In the genomic region with DNA sequence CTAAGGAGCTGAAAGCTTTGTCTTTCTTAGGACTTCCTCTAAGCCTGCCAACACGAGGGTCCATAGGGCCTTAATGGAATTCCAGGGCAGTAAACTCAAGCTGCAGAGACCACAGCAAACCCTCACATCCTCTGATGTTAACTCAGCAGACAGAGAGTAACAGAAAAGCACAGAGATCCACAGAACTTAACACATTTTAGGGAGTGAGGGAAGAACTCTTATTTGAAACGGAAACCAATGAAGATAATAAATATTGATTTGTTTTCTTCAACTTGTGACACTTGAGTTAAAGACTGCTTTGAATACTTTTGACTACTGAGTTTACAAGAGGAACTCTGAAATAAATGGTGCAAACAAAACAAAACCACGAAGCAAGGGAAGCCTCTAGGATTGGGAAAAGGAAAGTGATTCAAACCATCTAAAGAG, we compare ENCODE assay signal across 1 cellular context.
TF ChIP-seq lines count a peak whose summit lies in the region.

No MANE protein-coding gene starts in this region.

TF ChIP-seq in GM23338, 12 proteins besides CTCF, POLR2A, EP300 and RAD21 (continued from another document):
- TF ChIP-seq ZNF331 (CRISPR knock-in tag; IDR thresholded peaks at IDR 0.05; ENCODE audit: low read depth) (no peak), ETS1 (IDR thresholded peaks at IDR 0.05) (no peak), STAT1 (IDR thresholded peaks at IDR 0.05; ENCODE audit: unreplicated experiment) (no peak)
- TF ChIP-seq, protein P1, sequence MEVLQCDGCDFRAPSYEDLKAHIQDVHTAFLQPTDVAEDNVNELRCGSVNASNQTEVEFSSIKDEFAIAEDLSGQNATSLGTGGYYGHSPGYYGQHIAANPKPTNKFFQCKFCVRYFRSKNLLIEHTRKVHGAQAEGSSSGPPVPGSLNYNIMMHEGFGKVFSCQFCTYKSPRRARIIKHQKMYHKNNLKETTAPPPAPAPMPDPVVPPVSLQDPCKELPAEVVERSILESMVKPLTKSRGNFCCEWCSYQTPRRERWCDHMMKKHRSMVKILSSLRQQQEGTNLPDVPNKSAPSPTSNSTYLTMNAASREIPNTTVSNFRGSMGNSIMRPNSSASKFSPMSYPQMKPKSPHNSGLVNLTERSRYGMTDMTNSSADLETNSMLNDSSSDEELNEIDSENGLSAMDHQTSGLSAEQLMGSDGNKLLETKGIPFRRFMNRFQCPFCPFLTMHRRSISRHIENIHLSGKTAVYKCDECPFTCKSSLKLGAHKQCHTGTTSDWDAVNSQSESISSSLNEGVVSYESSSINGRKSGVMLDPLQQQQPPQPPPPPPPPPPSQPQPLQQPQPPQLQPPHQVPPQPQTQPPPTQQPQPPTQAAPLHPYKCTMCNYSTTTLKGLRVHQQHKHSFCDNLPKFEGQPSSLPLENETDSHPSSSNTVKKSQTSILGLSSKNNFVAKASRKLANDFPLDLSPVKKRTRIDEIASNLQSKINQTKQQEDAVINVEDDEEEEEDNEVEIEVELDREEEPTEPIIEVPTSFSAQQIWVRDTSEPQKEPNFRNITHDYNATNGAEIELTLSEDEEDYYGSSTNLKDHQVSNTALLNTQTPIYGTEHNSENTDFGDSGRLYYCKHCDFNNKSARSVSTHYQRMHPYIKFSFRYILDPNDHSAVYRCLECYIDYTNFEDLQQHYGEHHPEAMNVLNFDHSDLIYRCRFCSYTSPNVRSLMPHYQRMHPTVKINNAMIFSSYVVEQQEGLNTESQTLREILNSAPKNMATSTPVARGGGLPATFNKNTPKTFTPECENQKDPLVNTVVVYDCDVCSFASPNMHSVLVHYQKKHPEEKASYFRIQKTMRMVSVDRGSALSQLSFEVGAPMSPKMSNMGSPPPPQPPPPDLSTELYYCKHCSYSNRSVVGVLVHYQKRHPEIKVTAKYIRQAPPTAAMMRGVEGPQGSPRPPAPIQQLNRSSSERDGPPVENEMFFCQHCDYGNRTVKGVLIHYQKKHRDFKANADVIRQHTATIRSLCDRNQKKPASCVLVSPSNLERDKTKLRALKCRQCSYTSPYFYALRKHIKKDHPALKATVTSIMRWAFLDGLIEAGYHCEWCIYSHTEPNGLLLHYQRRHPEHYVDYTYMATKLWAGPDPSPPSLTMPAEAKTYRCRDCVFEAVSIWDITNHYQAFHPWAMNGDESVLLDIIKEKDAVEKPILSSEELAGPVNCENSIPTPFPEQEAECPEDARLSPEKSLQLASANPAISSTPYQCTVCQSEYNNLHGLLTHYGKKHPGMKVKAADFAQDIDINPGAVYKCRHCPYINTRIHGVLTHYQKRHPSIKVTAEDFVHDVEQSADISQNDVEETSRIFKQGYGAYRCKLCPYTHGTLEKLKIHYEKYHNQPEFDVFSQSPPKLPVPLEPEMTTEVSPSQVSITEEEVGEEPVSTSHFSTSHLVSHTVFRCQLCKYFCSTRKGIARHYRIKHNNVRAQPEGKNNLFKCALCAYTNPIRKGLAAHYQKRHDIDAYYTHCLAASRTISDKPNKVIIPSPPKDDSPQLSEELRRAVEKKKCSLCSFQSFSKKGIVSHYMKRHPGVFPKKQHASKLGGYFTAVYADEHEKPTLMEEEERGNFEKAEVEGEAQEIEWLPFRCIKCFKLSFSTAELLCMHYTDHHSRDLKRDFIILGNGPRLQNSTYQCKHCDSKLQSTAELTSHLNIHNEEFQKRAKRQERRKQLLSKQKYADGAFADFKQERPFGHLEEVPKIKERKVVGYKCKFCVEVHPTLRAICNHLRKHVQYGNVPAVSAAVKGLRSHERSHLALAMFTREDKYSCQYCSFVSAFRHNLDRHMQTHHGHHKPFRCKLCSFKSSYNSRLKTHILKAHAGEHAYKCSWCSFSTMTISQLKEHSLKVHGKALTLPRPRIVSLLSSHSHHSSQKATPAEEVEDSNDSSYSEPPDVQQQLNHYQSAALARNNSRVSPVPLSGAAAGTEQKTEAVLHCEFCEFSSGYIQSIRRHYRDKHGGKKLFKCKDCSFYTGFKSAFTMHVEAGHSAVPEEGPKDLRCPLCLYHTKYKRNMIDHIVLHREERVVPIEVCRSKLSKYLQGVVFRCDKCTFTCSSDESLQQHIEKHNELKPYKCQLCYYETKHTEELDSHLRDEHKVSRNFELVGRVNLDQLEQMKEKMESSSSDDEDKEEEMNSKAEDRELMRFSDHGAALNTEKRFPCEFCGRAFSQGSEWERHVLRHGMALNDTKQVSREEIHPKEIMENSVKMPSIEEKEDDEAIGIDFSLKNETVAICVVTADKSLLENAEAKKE (CRISPR knock-in tag; IDR thresholded peaks at IDR 0.05), result no peak
TF ChIP-seq in GM23338: peak in this region for 0.
